Comparison of ENCODE assay signal across 28 cellular contexts in genomic region chr7:30147223-30147622, GRCh38. TPM values are rescaled to one million over a fixed set of nuclear protein-coding genes. Genes with fewer than 3 reads are reported as not detected.
DNase-seq lines count a peak whose midpoint lies in the region; ATAC-seq and TF ChIP-seq lines count a peak whose summit lies in the region.
"Had no signal": no experiment of that assay in that cellular context is flagged by ENCODE, and none has a peak within 500 bp of the region (broad histone marks: within the 10 kb centered on the region; RNA-seq: fewer than 3 reads in every experiment).

No MANE protein-coding gene starts in this region.

- CTCF ChIA-PET in activated CD8-positive, alpha-beta T cell treated with anti-CD3 and anti-CD28 coated beads for 36 hours (lab: Charles Lee) = interaction anchor here (1.0 to 1.4 kb wide), 3 partner anchors 10 to 13 kb away, joined by 3 to 5 read pairs (median 5); partner anchors contain the start of gene MTURN

- peak; percentile 47 for DNase-seq in NCI-H2107 treated with DMSO at 0.1 percent for 48 hours (lab: John Stamatoyannopoulos, UW; ENCODE audit: unreplicated experiment)
- no peak for DNase-seq in NCI-H2107 (lab: John Stamatoyannopoulos, UW)
- peak; percentile 36 for DNase-seq in activated CD8-positive, alpha-beta T cell treated with anti-CD3 and anti-CD28 coated beads for 36 hours
- DNase-seq in erythroblast (lab: John Stamatoyannopoulos, UW) = peak; percentile 44 to 67
- DNase-seq in substantia nigra (lab: John Stamatoyannopoulos, UW) = no peak
- DNase-seq in dermis blood vessel endothelial cell = no peak
- DNase-seq: activated CD4-positive, alpha-beta memory T cell treated with anti-CD3 and anti-CD28 coated beads, Interleukin-2, amount 10 ng/mL, durations not matched to agents 7 days and 5 days; activated CD4-positive, CD25-positive, alpha-beta regulatory T cell treated with anti-CD3 and anti-CD28 coated beads, Interleukin-2, amount 50 U/mL, for 72 hours; activated effector memory CD4-positive, alpha-beta T cell treated with Interleukin-2 at 50 U/mL for 16 hours; CD4-positive, alpha-beta T cell; effector CD4-positive, alpha-beta T cell; foreskin keratinocyte; heart right ventricle; IMR-90; left cardiac atrium; NCI-H1417 treated with DMSO at 0.1 percent for 48 hours; NCI-H2081; NCI-H446 treated with DMSO at 0.1 percent for 48 hours; SK-N-SH; stimulated activated naive CD4-positive, alpha-beta T cell treated with Interleukin-2 at 50 U/mL for 16 hours; thyroid gland had no signal

- TF ChIP-seq POLR2A in erythroblast (IDR thresholded peaks at IDR 0.05; ENCODE audit: low read length) = no peak

- intact Hi-C loops in activated CD8-positive, alpha-beta T cell treated with anti-CD3 and anti-CD28 coated beads for 36 hours (cut with micrococcal nuclease) = no loop called here

- POLR2A ChIA-PET in activated CD8-positive, alpha-beta T cell treated with anti-CD3 and anti-CD28 coated beads for 36 hours (lab: Charles Lee) = interaction anchor here (1.6 to 2.3 kb wide), 2 partner anchors 11 to 13 kb away, joined by 5 to 8 read pairs; no protein-coding TSS in a partner anchor

- peaks cover 16% of the 10 kb centered on the region for H3K4me1 Mint-ChIP-seq in activated CD8-positive, alpha-beta T cell treated with anti-CD3 and anti-CD28 coated beads for 36 hours (ENCODE audit: low read depth)

- no peak for ATAC-seq in activated CD8-positive, alpha-beta T cell treated with anti-CD3 and anti-CD28 coated beads for 36 hours
- ATAC-seq in GM21423 (IDR thresholded peaks at IDR 0.05; ENCODE audit: unreplicated experiment) = no peak
- no peak for ATAC-seq in HG03439 (IDR thresholded peaks at IDR 0.05; ENCODE audit: unreplicated experiment)
- ATAC-seq: foreskin keratinocyte, left cardiac atrium, sciatic nerve had no signal

- H3K9me3 Mint-ChIP-seq in activated CD8-positive, alpha-beta T cell treated with anti-CD3 and anti-CD28 coated beads for 36 hours = no peaks in the 10 kb centered on the region
- H3K9me3 Mint-ChIP-seq: activated CD4-positive, alpha-beta memory T cell treated with anti-CD3 and anti-CD28 coated beads, Interleukin-2, amount 10 ng/mL, durations not matched to agents 7 days and 5 days; CD4-positive, alpha-beta T cell; T-helper 1 cell treated with Interleukin-12 subunit alpha and Interleukin-12 subunit beta and Interleukin-4 antibody, amounts not matched to agents 30 μg/mL and 1 μg/mL, for 36 hours had no signal

- TF ChIP-seq CTCF in activated CD8-positive, alpha-beta T cell treated with anti-CD3 and anti-CD28 coated beads for 36 hours (IDR thresholded peaks at IDR 0.05) = no peak

- peak overlapping the region; percentile 95 for H3K27ac ChIP-seq in substantia nigra (ENCODE audit: low read depth, low read length, poor library complexity, severe bottlenecking)
- H3K27ac ChIP-seq: 22Rv1, foreskin keratinocyte, thyroid gland, vagina had no signal

- no peak overlapping the region for H3K27ac Mint-ChIP-seq in activated CD8-positive, alpha-beta T cell treated with anti-CD3 and anti-CD28 coated beads for 36 hours
- H3K27ac Mint-ChIP-seq: activated CD4-positive, alpha-beta memory T cell treated with anti-CD3 and anti-CD28 coated beads, Interleukin-2, amount 10 ng/mL, durations not matched to agents 7 days and 5 days; CD4-positive, alpha-beta T cell; progenitor cell of endocrine pancreas; T-helper 1 cell treated with Interleukin-12 subunit alpha and Interleukin-12 subunit beta and Interleukin-4 antibody, amounts not matched to agents 30 μg/mL and 1 μg/mL, for 36 hours had no signal

- H3K4me3 Mint-ChIP-seq in activated CD8-positive, alpha-beta T cell treated with anti-CD3 and anti-CD28 coated beads for 36 hours = no peak overlapping the region
- H3K4me3 Mint-ChIP-seq: activated CD4-positive, alpha-beta memory T cell treated with anti-CD3 and anti-CD28 coated beads, Interleukin-2, amount 10 ng/mL, durations not matched to agents 7 days and 5 days; CD4-positive, alpha-beta T cell; T-helper 1 cell treated with Interleukin-12 subunit alpha and Interleukin-12 subunit beta and Interleukin-4 antibody, amounts not matched to agents 30 μg/mL and 1 μg/mL, for 36 hours had no signal

- H3K36me3 Mint-ChIP-seq in activated CD8-positive, alpha-beta T cell treated with anti-CD3 and anti-CD28 coated beads for 36 hours (ENCODE audit: low read depth) = no peaks in the 10 kb centered on the region

- H3K27me3 Mint-ChIP-seq in activated CD8-positive, alpha-beta T cell treated with anti-CD3 and anti-CD28 coated beads for 36 hours = no peaks in the 10 kb centered on the region
- H3K27me3 Mint-ChIP-seq: activated CD4-positive, alpha-beta memory T cell treated with anti-CD3 and anti-CD28 coated beads, Interleukin-2, amount 10 ng/mL, durations not matched to agents 7 days and 5 days; CD4-positive, alpha-beta T cell; progenitor cell of endocrine pancreas had no signal

RNA-seq across cellular contexts. Expression of gene MTURN, which starts 12.4 kb away (rescaled TPM):
- 1 to 10 TPM; 3.2 to 3.3 TPM for total RNA-seq in activated CD8-positive, alpha-beta T cell treated with anti-CD3 and anti-CD28 coated beads for 36 hours
- 11.4 and 13.9 TPM in 2 replicates for total RNA-seq in dermis blood vessel endothelial cell

Comparison
In these comparisons a context has a peak if more than half of its experiments do, and no peak if none do; other contexts are left out.
1. DNase-seq: peak in NCI-H2107 treated with DMSO at 0.1 percent for 48 hours (single experiment), activated CD8-positive, alpha-beta T cell treated with anti-CD3 and anti-CD28 coated beads for 36 hours (single experiment) and erythroblast (2 of 2); none in NCI-H2107 (single experiment), substantia nigra (0 of 49) and dermis blood vessel endothelial cell (single experiment).